Comparison of ENCODE assay signal across 13 cellular contexts in genomic region chr1:224528900-224529299, GRCh38.
A peak's percentile ranks its signal among the peaks of the same experiment; 100 is the strongest.
DNase-seq lines count a peak whose midpoint lies in the region; ATAC-seq and TF ChIP-seq lines count a peak whose summit lies in the region.
"Had no signal": no experiment of that assay in that cellular context is flagged by ENCODE, and none has a peak within 500 bp of the region (broad histone marks: within the 10 kb centered on the region; RNA-seq: fewer than 3 reads in every experiment).

No MANE protein-coding gene starts in this region.

- DNase-seq in Daoy (ENCODE audit: low read depth) (peak; percentile 89), PC-3 (peak; percentile 72), dermis blood vessel endothelial cell (peak; percentile 83), neural crest cell (ENCODE audit: low read depth, low spot score) (no peak), OCI-LY7 (ENCODE audit: low spot score) (no peak)
- no peak for DNase-seq in stimulated activated CD8-positive, alpha-beta memory T cell treated with anti-CD3 and anti-CD28 coated beads, Interleukin-4, amount 100 ng/mL, for 48 hours
- DNase-seq in stimulated activated CD4-positive, alpha-beta T cell treated with anti-CD3 and anti-CD28 coated beads, Interleukin-2, amount 100 ng/mL, for 48 hours: no peak
- DNase-seq: activated CD4-positive, alpha-beta T cell treated with anti-CD3 and anti-CD28 coated beads, Interleukin-2, amount 10 ng/mL, durations not matched to agents 24 days and 14 days; activated naive CD4-positive, alpha-beta T cell treated with anti-CD3 and anti-CD28 coated beads, Interleukin-2, amount 50 U/mL, for 16 hours; esophagus squamous epithelium; stimulated activated naive B cell treated with anti-CD40 and anti-IgM and Interleukin-4, amounts not matched to agents 10 μg/mL and 1 μg/mL and 100 μg/mL, for 72 hours had no signal

- H4K20me1 ChIP-seq in PC-3 (ENCODE audit: low read length): no peaks in the 10 kb centered on the region
- H4K20me1 ChIP-seq in OCI-LY7 (ENCODE audit: insufficient read depth, low read length): no peaks in the 10 kb centered on the region

- BruUV-seq in PC-3 (replicated peaks; lab: Mats Ljungman, UMichigan) (no TSS peak), OCI-LY7 (replicated peaks; lab: Mats Ljungman, UMichigan) (no TSS peak)

- H2AFZ ChIP-seq in PC-3 (ENCODE audit: low read length): no peak overlapping the region
- no peak overlapping the region for H2AFZ ChIP-seq in OCI-LY7 (ENCODE audit: low read length)

- H3K4me3 ChIP-seq in PC-3 (ENCODE audit: low read length) (no peak overlapping the region), OCI-LY7 (ENCODE audit: low read depth, low read length, poor library complexity, severe bottlenecking) (no peak overlapping the region)
- H3K4me3 ChIP-seq: esophagus squamous epithelium had no signal

- peaks cover 31% of the 10 kb centered on the region for H3K4me1 ChIP-seq in PC-3 (ENCODE audit: insufficient read depth, low read length)
- H3K4me1 ChIP-seq in OCI-LY7 (ENCODE audit: insufficient read depth, low read length, poor library complexity, severe bottlenecking): no peaks in the 10 kb centered on the region
- H3K4me1 ChIP-seq: esophagus squamous epithelium had no signal

- H3K4me1 Mint-ChIP-seq in neural crest cell: peaks cover 10% of the 10 kb centered on the region
- H3K4me1 Mint-ChIP-seq: activated CD4-positive, alpha-beta T cell treated with anti-CD3 and anti-CD28 coated beads, Interleukin-2, amount 10 ng/mL, durations not matched to agents 24 days and 14 days; stimulated activated naive B cell treated with anti-CD40 and anti-IgM and Interleukin-4, amounts not matched to agents 10 μg/mL and 1 μg/mL and 100 μg/mL, for 72 hours had no signal

- H3K9me2 ChIP-seq in PC-3 (replicated peaks; ENCODE audit: low read length) (no peaks in the 10 kb centered on the region), OCI-LY7 (ENCODE audit: insufficient read depth, low read length) (no peaks in the 10 kb centered on the region)

- H3F3A ChIP-seq in PC-3 (ENCODE audit: low read length, unreplicated experiment): no peaks in the 10 kb centered on the region

- H3K27ac Mint-ChIP-seq in neural crest cell (ENCODE audit: unreplicated experiment): peak overlapping the region; percentile 58
- H3K27ac Mint-ChIP-seq: activated CD4-positive, alpha-beta T cell treated with anti-CD3 and anti-CD28 coated beads, Interleukin-2, amount 10 ng/mL, durations not matched to agents 24 days and 14 days; stimulated activated naive B cell treated with anti-CD40 and anti-IgM and Interleukin-4, amounts not matched to agents 10 μg/mL and 1 μg/mL and 100 μg/mL, for 72 hours had no signal

- no peaks in the 10 kb centered on the region for H3K27me3 ChIP-seq in PC-3 (ENCODE audit: low read length)
- H3K27me3 ChIP-seq: esophagus squamous epithelium had no signal

- no peak for TF ChIP-seq CTCF in PC-3 (conservative IDR thresholded peaks at IDR 0.05; ENCODE audit: low read depth, low read length)
- TF ChIP-seq CTCF in neural crest cell (conservative IDR thresholded peaks at IDR 0.05): no peak
- no peak for TF ChIP-seq CTCF in OCI-LY7 (conservative IDR thresholded peaks at IDR 0.05; ENCODE audit: low read length)

- CTCF ChIA-PET in PC-3 (lab: Charles Lee) (interaction anchor here (0.6 kb wide), 1 partner anchor 15 kb away, joined by 4 read pairs; no protein-coding TSS in a partner anchor), OCI-LY7 (lab: Charles Lee; ENCODE audit: unreplicated experiment) (no interaction called here)

- peak overlapping the region; percentile 9; the same call in 1 of the 2 replicates for H3K27ac ChIP-seq in PC-3 (ENCODE audit: low read length)
- no peak overlapping the region for H3K27ac ChIP-seq in OCI-LY7 (ENCODE audit: low read depth, low read length, poor library complexity, severe bottlenecking)
- H3K27ac ChIP-seq: esophagus squamous epithelium, KMS-11 had no signal

- no peaks in the 10 kb centered on the region for H3K27me3 Mint-ChIP-seq in neural crest cell (ENCODE audit: low read depth)
- H3K27me3 Mint-ChIP-seq: stimulated activated naive B cell treated with anti-CD40 and anti-IgM and Interleukin-4, amounts not matched to agents 10 μg/mL and 1 μg/mL and 100 μg/mL, for 72 hours had no signal

- no peak overlapping the region for H3K4me3 Mint-ChIP-seq in neural crest cell
- H3K4me3 Mint-ChIP-seq: activated CD4-positive, alpha-beta T cell treated with anti-CD3 and anti-CD28 coated beads, Interleukin-2, amount 10 ng/mL, durations not matched to agents 24 days and 14 days; stimulated activated naive B cell treated with anti-CD40 and anti-IgM and Interleukin-4, amounts not matched to agents 10 μg/mL and 1 μg/mL and 100 μg/mL, for 72 hours had no signal

- intact Hi-C loops in PC-3 (cut with micrococcal nuclease): no loop called here
- intact Hi-C loops in OCI-LY7 (cut with micrococcal nuclease; ENCODE audit: unreplicated experiment): no loop called here

- POLR2A ChIA-PET in PC-3 (lab: Charles Lee; ENCODE audit: unreplicated experiment): no interaction called here
- POLR2A ChIA-PET in OCI-LY7 (lab: Charles Lee): interaction anchor here (1.0 kb wide), 1 partner anchor 13 kb away, joined by 3 read pairs; no protein-coding TSS in a partner anchor

- no peaks in the 10 kb centered on the region for H3K36me3 Mint-ChIP-seq in neural crest cell (ENCODE audit: low read depth)
- H3K36me3 Mint-ChIP-seq: stimulated activated naive B cell treated with anti-CD40 and anti-IgM and Interleukin-4, amounts not matched to agents 10 μg/mL and 1 μg/mL and 100 μg/mL, for 72 hours had no signal

- H3K79me2 ChIP-seq in PC-3 (ENCODE audit: low read length) (no peaks in the 10 kb centered on the region), OCI-LY7 (ENCODE audit: insufficient read depth, low read depth, low read length) (no peaks in the 10 kb centered on the region)

- H3K4me2 ChIP-seq in PC-3 (ENCODE audit: low read length): peak overlapping the region; percentile 10; the same call in 1 of the 2 replicates
- no peak overlapping the region for H3K4me2 ChIP-seq in OCI-LY7 (ENCODE audit: low read length)
- H3K4me2 ChIP-seq: KMS-11 had no signal

- no peaks in the 10 kb centered on the region for H3K9me3 Mint-ChIP-seq in neural crest cell
- H3K9me3 Mint-ChIP-seq: activated CD4-positive, alpha-beta T cell treated with anti-CD3 and anti-CD28 coated beads, Interleukin-2, amount 10 ng/mL, durations not matched to agents 24 days and 14 days; stimulated activated naive B cell treated with anti-CD40 and anti-IgM and Interleukin-4, amounts not matched to agents 10 μg/mL and 1 μg/mL and 100 μg/mL, for 72 hours had no signal

- H3K36me3 ChIP-seq in PC-3 (ENCODE audit: low read depth, low read length): no peaks in the 10 kb centered on the region
- no peaks in the 10 kb centered on the region for H3K36me3 ChIP-seq in OCI-LY7 (ENCODE audit: insufficient read depth, low read length)
- H3K36me3 ChIP-seq: esophagus squamous epithelium had no signal

- ATAC-seq in PC-3 (peak; percentile 71), HG03354 (IDR thresholded peaks at IDR 0.05; ENCODE audit: poor library complexity, severe bottlenecking, unreplicated experiment) (no peak)
- ATAC-seq: stimulated activated naive B cell treated with anti-CD40 and anti-IgM and Interleukin-4, amounts not matched to agents 10 μg/mL and 1 μg/mL and 100 μg/mL, for 72 hours had no signal

- no peaks in the 10 kb centered on the region for H3K9me3 ChIP-seq in PC-3 (ENCODE audit: low read length)
- no peaks in the 10 kb centered on the region for H3K9me3 ChIP-seq in OCI-LY7 (ENCODE audit: low read length)
- H3K9me3 ChIP-seq: esophagus squamous epithelium had no signal

- H3K9ac ChIP-seq in PC-3 (ENCODE audit: low read length): no peak overlapping the region
- H3K9ac ChIP-seq: KMS-11 had no signal

Comparison
In these comparisons a context has a peak if more than half of its experiments do, and no peak if none do; other contexts are left out.
1. DNase-seq: peak in Daoy (single experiment), PC-3 (single experiment) and dermis blood vessel endothelial cell (single experiment); none in neural crest cell (single experiment), stimulated activated CD8-positive, alpha-beta memory T cell treated with anti-CD3 and anti-CD28 coated beads, Interleukin-4, amount 100 ng/mL, for 48 hours (single experiment), OCI-LY7 (single experiment) and stimulated activated CD4-positive, alpha-beta T cell treated with anti-CD3 and anti-CD28 coated beads, Interleukin-2, amount 100 ng/mL, for 48 hours (0 of 2).